In genomic region chr18:75884728-75885127, GRCh38 we compare ENCODE assay signal across 2 cellular contexts.
TF ChIP-seq lines count a peak whose summit lies in the region.

No MANE protein-coding gene starts in this region.

TF ChIP-seq in HepG2, 621 proteins besides CTCF, POLR2A, EP300 and RAD21:
- TF ChIP-seq STAG1 (CRISPR knock-in tag; IDR thresholded peaks at IDR 0.05) (peak; percentile 40; the same call in 1 of the 2 replicates), HMGXB4 (CRISPR knock-in tag; IDR thresholded peaks at IDR 0.05; ENCODE audit: borderline replicate concordance in 1 of 2, low read depth in 1 of 2) (no peak), ZEB1 (IDR thresholded peaks at IDR 0.05; ENCODE audit: insufficient replicate concordance, low read depth) (no peak)
TF ChIP-seq in HepG2: peak in this region for 1.

TF ChIP-seq in K562, 482 proteins besides CTCF, POLR2A, EP300 and RAD21:
- TF ChIP-seq, protein P1, sequence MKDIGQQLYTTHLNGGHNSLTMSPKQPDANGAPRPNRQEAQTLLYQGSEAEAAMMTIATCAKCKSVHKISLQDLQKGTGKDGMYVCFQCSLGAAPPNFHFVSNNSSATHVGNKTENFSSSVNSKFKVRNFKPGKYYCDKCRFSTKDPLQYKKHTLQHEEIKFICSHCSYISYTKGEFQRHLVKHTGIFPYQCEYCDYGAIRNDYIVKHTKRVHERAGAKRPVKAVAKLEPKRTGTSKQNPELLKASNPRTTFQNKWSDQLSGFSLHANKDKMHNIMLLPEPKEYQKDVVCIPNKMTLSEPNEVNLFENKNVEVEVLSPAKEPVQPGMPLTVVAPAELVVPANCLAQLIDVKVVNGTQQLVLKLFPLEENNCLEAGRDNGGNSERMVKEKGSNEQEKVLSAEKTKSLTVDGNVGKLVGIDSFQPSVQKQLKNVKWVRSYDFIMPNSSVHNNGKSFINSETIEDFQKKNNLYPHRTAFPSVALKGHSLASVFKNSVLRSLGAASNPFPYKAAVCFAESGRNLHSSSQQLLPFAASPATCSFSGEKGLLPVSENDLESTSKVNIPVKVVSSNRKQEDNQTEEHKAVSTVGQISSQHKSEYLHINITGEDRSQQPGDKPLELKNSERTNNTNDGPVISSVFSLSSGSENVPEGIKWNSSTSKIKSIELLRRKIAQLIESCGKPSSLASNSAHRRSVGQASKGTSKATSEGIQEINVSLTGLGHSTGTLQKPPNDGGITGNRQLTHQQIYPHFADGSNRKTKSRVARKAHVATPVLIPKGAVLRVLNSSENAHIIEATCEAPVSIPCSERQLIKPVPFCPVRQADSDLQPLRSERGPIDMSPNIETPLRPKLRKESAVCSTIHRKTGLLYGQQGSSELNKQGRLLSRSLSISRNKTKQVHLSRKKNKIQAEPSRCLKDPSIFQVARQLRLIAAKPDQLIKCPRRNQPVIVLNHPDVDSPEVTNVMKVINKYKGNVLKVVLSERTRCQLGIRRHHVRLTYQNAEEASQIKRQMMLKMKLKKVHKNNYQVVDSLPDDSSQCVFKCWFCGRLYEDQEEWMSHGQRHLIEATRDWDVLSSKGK (CRISPR knock-in tag; IDR thresholded peaks at IDR 0.05), result no peak
- no peak for TF ChIP-seq ZNF507 (tag; conservative IDR thresholded peaks at IDR 0.05)
- TF ChIP-seq, protein P2, sequence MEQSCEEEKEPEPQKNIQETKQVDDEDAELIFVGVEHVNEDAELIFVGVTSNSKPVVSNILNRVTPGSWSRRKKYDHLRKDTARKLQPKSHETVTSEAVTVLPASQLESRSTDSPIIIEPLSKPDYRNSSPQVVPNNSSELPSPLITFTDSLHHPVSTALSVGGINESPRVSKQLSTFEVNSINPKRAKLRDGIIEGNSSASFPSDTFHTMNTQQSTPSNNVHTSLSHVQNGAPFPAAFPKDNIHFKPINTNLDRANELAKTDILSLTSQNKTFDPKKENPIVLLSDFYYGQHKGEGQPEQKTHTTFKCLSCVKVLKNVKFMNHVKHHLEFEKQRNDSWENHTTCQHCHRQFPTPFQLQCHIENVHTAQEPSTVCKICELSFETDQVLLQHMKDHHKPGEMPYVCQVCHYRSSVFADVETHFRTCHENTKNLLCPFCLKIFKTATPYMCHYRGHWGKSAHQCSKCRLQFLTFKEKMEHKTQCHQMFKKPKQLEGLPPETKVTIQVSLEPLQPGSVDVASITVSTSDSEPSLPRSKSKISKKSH (CRISPR knock-in tag; IDR thresholded peaks at IDR 0.05), result no peak
TF ChIP-seq in K562: peak in this region for 0.
